Comparison of ENCODE assay signal across 22 cellular contexts in the genomic region with DNA sequence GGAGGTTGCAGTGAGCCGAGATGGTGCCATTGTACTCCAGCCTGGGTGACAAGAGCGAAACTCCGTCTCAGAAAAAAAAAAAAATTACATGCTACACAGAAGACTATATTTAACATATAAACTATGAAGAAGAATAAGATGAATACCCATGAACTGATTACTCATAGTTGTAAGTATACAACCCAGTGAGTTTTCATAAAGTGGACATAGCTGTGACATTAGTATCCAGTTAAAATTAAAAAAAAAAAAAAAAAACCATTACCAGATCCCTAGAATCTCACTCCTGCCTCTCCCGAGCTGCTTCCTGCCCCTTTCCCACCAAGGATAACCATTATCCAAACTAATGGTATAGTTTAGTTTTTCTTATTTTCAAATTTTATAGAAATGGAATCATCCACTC. TPM values are rescaled to one million over a fixed set of nuclear protein-coding genes. Genes with fewer than 3 reads are reported as not detected.
A peak's percentile ranks its signal among the peaks of the same experiment; 100 is the strongest.
DNase-seq lines count a peak whose midpoint lies in the region; ATAC-seq, FAIRE-seq and TF ChIP-seq lines count a peak whose summit lies in the region.
"Had no signal": no experiment of that assay in that cellular context is flagged by ENCODE, and none has a peak within 500 bp of the region (broad histone marks: within the 10 kb centered on the region; RNA-seq: fewer than 3 reads in every experiment).

No MANE protein-coding gene starts in this region.

- H4K91ac ChIP-seq in IMR-90 (ENCODE audit: insufficient read depth, low read depth, low read length): no peak overlapping the region

- H3K9me1 ChIP-seq in IMR-90 (ENCODE audit: insufficient read depth, low read length): peaks cover 20% of the 10 kb centered on the region

- H2BK120ac ChIP-seq in IMR-90 (ENCODE audit: low read depth, low read length): no peak overlapping the region

- 85 to 92% methylated on average over 4 of the region's 4 CpGs for WGBS in GM23248 (ENCODE audit: low coverage in 1 of 2, low lambda C conversion rate in 2 of 2, missing lambda C conversion rate in 2 of 2), 2 experiments
- WGBS in IMR-90 (ENCODE audit: extremely low coverage in 2 of 2, insufficient read length in 1 of 2), 2 experiments: no CpG with 5 or more reads among the region's 4 CpGs
- 94 to 98% methylated on average over 4 of the region's 4 CpGs for WGBS in aorta, 2 donors
- WGBS in thyroid gland, 2 donors: 93 to 98% methylated on average over 4 of the region's 4 CpGs

- ATAC-seq in IMR-90 (ENCODE audit: low read depth): peak; percentile 15; the same call in 1 of the 2 replicates
- ATAC-seq in aorta (ENCODE audit: low FRiP score): no peak
- ATAC-seq: GM23338, HCT116, HepG2 had no signal

- H2BK5ac ChIP-seq in IMR-90 (ENCODE audit: low read depth, low read length, poor library complexity, severe bottlenecking): no peak overlapping the region

- dilution Hi-C loops in IMR-90 (cut with HindIII; ENCODE audit: low sequenced_read_pairs, unreplicated experiment): no loop called here

- no peaks in the 10 kb centered on the region for H3K9me3 ChIP-seq in GM23248 (ENCODE audit: low read depth)
- H3K9me3 ChIP-seq in IMR-90 (ENCODE audit: control insufficient read depth, insufficient read depth, low read length): no peaks in the 10 kb centered on the region
- no peaks in the 10 kb centered on the region for H3K9me3 ChIP-seq in aorta (ENCODE audit: control insufficient read depth, low read length)
- no peaks in the 10 kb centered on the region for H3K9me3 ChIP-seq in thyroid gland
- H3K9me3 ChIP-seq: BE2C had no signal

- H3K79me2 ChIP-seq in GM23248 (ENCODE audit: insufficient read depth): peaks cover 70% of the 10 kb centered on the region

- H2AK9ac ChIP-seq in IMR-90 (replicated peaks; ENCODE audit: low read depth, low read length, poor library complexity): no peak overlapping the region

- DNase-seq in GM23248 (peak; percentile 47), IMR-90 (peak; percentile 72), dorsolateral prefrontal cortex (no peak), aorta (no peak), coronary artery (ENCODE audit: low spot score) (no peak), HTR-8/SVneo (ENCODE audit: insufficient read length, low spot score) (no peak), thyroid gland (no peak)
- DNase-seq: ACHN; BE2C; C1 segment of cervical spinal cord; CD4-positive, CD25-positive, alpha-beta regulatory T cell; CD8-positive, alpha-beta memory T cell; COR-L47; DMS 273 treated with DMSO at 0.1 percent for 48 hours; DMS53; GF-D8; KG1 had no signal

- H4K8ac ChIP-seq in IMR-90 (ENCODE audit: low read depth in 2 of 2, low read length in 2 of 2): no peak overlapping the region

- in situ Hi-C loops in GM23248 (cut with MboI) (no loop called here), IMR-90 (cut with MboI; ENCODE audit: low sequenced_read_pairs) (no loop called here)

- CTCF ChIA-PET in IMR-90 (lab: Yijun Ruan, JAX): interaction anchor here (0.5 kb wide), 1 partner anchor 10 kb away, joined by 5 read pairs; no protein-coding TSS in a partner anchor

- intact Hi-C loops in IMR-90 (cut with micrococcal nuclease) (no loop called here), dorsolateral prefrontal cortex (cut with DNase I) (loop anchor here in 1 of 2 donors (5.0 kb wide), 1 partner anchor 38 kb away; a partner anchor contains a TSS), aorta (cut with DNase I) (loop anchor here in 1 of 2 donors (2.0 kb wide), 1 partner anchor 33 kb away; no protein-coding TSS in a partner anchor), thyroid gland (cut with DNase I) (no loop called here)

- H3K27me3 ChIP-seq in GM23248 (replicated peaks; ENCODE audit: insufficient read depth) (no peaks in the 10 kb centered on the region), IMR-90 (ENCODE audit: control insufficient read depth, insufficient read depth, low read length) (no peaks in the 10 kb centered on the region), dorsolateral prefrontal cortex (no peaks in the 10 kb centered on the region), aorta (ENCODE audit: control insufficient read depth in 1 of 2, insufficient read depth in 2 of 2, low read length in 1 of 2) (no peaks in the 10 kb centered on the region), thyroid gland (no peaks in the 10 kb centered on the region)
- H3K27me3 ChIP-seq: BE2C had no signal

- no peak overlapping the region for H3K23ac ChIP-seq in IMR-90 (ENCODE audit: low read depth, low read length)

- no peak overlapping the region for H3K14ac ChIP-seq in IMR-90 (replicated peaks; ENCODE audit: low read depth, low read length)

- peaks cover 43% of the 10 kb centered on the region for H3F3A ChIP-seq in GM23248 (ENCODE audit: insufficient read depth)

- no peak for TF ChIP-seq RAD21 in IMR-90 (IDR thresholded peaks at IDR 0.05; ENCODE audit: low read length)

- H3K4ac ChIP-seq in IMR-90 (ENCODE audit: low read depth, low read length): no peak overlapping the region

- no peak overlapping the region for H2BK15ac ChIP-seq in IMR-90 (ENCODE audit: low read depth, low read length)

- H3K56ac ChIP-seq in IMR-90 (ENCODE audit: extremely low read depth, insufficient read depth, low read length): no peak overlapping the region

- no peak overlapping the region for H2BK20ac ChIP-seq in IMR-90 (ENCODE audit: low read depth, low read length)

- no peak overlapping the region for H3K27ac ChIP-seq in GM23248
- no peak overlapping the region for H3K27ac ChIP-seq in IMR-90 (ENCODE audit: insufficient read depth, low read length)
- peak overlapping the region in 33 of 59 donors; percentile 12 to 99 (median 91) for H3K27ac ChIP-seq in dorsolateral prefrontal cortex
- no peak overlapping the region for H3K27ac ChIP-seq in aorta (ENCODE audit: low read depth in 1 of 2, low read length in 2 of 2)
- H3K27ac ChIP-seq in coronary artery: no peak overlapping the region
- H3K27ac ChIP-seq in thyroid gland: no peak overlapping the region

- no TSS peak for BruUV-seq in IMR-90 (replicated peaks; lab: Mats Ljungman, UMichigan)

- H2AK5ac ChIP-seq in IMR-90 (ENCODE audit: low read depth, low read length): no peak overlapping the region

- peaks cover 9% of the 10 kb centered on the region; the same call in 1 of the 2 replicates for H4K20me1 ChIP-seq in GM23248 (ENCODE audit: insufficient read depth)
- H4K20me1 ChIP-seq in IMR-90 (ENCODE audit: insufficient read depth, low read length): peaks cover 19% of the 10 kb centered on the region

- no peak for TF ChIP-seq POLR2A in IMR-90 (IDR thresholded peaks at IDR 0.05; ENCODE audit: low read depth, low read length)
- TF ChIP-seq POLR2A in thyroid gland (IDR thresholded peaks at IDR 0.05): no peak

- no peak for TF ChIP-seq CTCF in IMR-90 (conservative IDR thresholded peaks at IDR 0.05; ENCODE audit: low read depth, low read length)
- no peak for TF ChIP-seq CTCF in dorsolateral prefrontal cortex (IDR thresholded peaks at IDR 0.05 in 54 of 56, conservative IDR thresholded peaks at IDR 0.05 in 2 of 56; ENCODE audit: low read depth in 1 of 56, partially characterized antibody in 56 of 56)
- TF ChIP-seq CTCF in coronary artery (IDR thresholded peaks at IDR 0.05): no peak
- no peak for TF ChIP-seq CTCF in thyroid gland (IDR thresholded peaks at IDR 0.05)

- no peak overlapping the region for H3K4me2 ChIP-seq in GM23248 (ENCODE audit: unreplicated experiment)
- H3K4me2 ChIP-seq in IMR-90 (ENCODE audit: low read depth, low read length): no peak overlapping the region
- H3K4me2 ChIP-seq: GM23338 had no signal

- no peak overlapping the region for H3K18ac ChIP-seq in IMR-90 (ENCODE audit: low read depth, low read length)

- no peak overlapping the region for H2AFZ ChIP-seq in GM23248
- no peak overlapping the region for H2AFZ ChIP-seq in IMR-90 (replicated peaks; ENCODE audit: low read length, poor library complexity)
- H2AFZ ChIP-seq: GM23338 had no signal

- peaks cover 33 to 71% of the 10 kb centered on the region in 2 experiments; a peak in 3 of 4 replicates for H3K79me1 ChIP-seq in IMR-90 (ENCODE audit: low read depth in 1 of 2, low read length in 2 of 2)

- FAIRE-seq in HTR-8/SVneo (lab: Jason Lieb, UNC): no peak
- FAIRE-seq: A204.1, H54, HepG2 had no signal

- H3K9me2 ChIP-seq in GM23248 (ENCODE audit: insufficient read depth): no peaks in the 10 kb centered on the region

- peaks cover 52% of the 10 kb centered on the region for H3K4me1 ChIP-seq in GM23248 (ENCODE audit: insufficient read depth)
- H3K4me1 ChIP-seq in IMR-90 (ENCODE audit: control insufficient read depth, insufficient read depth, low read length): peaks cover 18% of the 10 kb centered on the region
- peaks cover 2 to 5% of the 10 kb centered on the region in 2 donors for H3K4me1 ChIP-seq in aorta (ENCODE audit: control insufficient read depth in 1 of 2, insufficient read depth in 2 of 2, low read length in 2 of 2)
- H3K4me1 ChIP-seq in thyroid gland: peaks cover 0 to 29% of the 10 kb centered on the region in 2 donors
- H3K4me1 ChIP-seq: BE2C had no signal

- H4K5ac ChIP-seq in IMR-90 (ENCODE audit: low read depth, low read length): no peak overlapping the region

- H3K9ac ChIP-seq in GM23248 (no peak overlapping the region), IMR-90 (ENCODE audit: low read depth, low read length) (no peak overlapping the region)

- H3K4me3 ChIP-seq in GM23248: no peak overlapping the region
- no peak overlapping the region for H3K4me3 ChIP-seq in IMR-90 (ENCODE audit: insufficient read depth, low read depth, low read length)
- no peak overlapping the region for H3K4me3 ChIP-seq in dorsolateral prefrontal cortex
- H3K4me3 ChIP-seq in aorta (ENCODE audit: low read length in 2 of 2): no peak overlapping the region
- no peak overlapping the region for H3K4me3 ChIP-seq in coronary artery
- no peak overlapping the region for H3K4me3 ChIP-seq in thyroid gland (replicated peaks in 1 of 3)
- H3K4me3 ChIP-seq: GM23338 had no signal

- POLR2A ChIA-PET in IMR-90 (lab: Charles Lee; ENCODE audit: unreplicated experiment): no interaction called here

- H3K36me3 ChIP-seq in GM23248 (ENCODE audit: low read depth) (no peaks in the 10 kb centered on the region), IMR-90 (ENCODE audit: control insufficient read depth, insufficient read depth, low read length) (peaks cover 2% of the 10 kb centered on the region; the same call in 1 of the 2 replicates), aorta (ENCODE audit: control insufficient read depth in 1 of 2, insufficient read depth in 2 of 2, low read length in 1 of 2) (no peaks in the 10 kb centered on the region), thyroid gland (no peaks in the 10 kb centered on the region)
- H3K36me3 ChIP-seq: BE2C had no signal

TF ChIP-seq in IMR-90, 13 proteins besides CTCF, POLR2A, EP300 and RAD21 (continues in another document):
- TF ChIP-seq SMC3 (IDR thresholded peaks at IDR 0.05; ENCODE audit: low read depth, low read length): no peak
- TF ChIP-seq CEBPB (IDR thresholded peaks at IDR 0.05; ENCODE audit: low read depth, low read length): no peak

RNA-seq across cellular contexts. Expression of a gene that starts 37.4 kb away (rescaled TPM):
- 27.6 and 29.3 TPM in 2 replicates for total RNA-seq in GM23248 (2014; rRNA removed; shearing (Covaris generic))
- polyA plus RNA-seq in GM23248 (2016; fragmentation: Nextera tagmentation; extraction: Ambion mirVana): 14.3 and 15.8 TPM in 2 replicates
- total RNA-seq in IMR-90 (2012; rRNA removed): 39.3 and 41.9 TPM in 2 replicates
- 24.6 and 26.5 TPM in 2 replicates for polyA plus RNA-seq in IMR-90 (2012; rRNA removed)
- polyA plus RNA-seq in IMR-90 (2012; cell fraction: cytosol; rRNA removed): 13.6 and 17.6 TPM in 2 replicates
- polyA plus RNA-seq in IMR-90 (2012; cell fraction: nucleus; rRNA removed; ENCODE audit: low replicate concordance): 28.2 and 61.0 TPM in 2 replicates
- 100 to 1,000 TPM in 1 of 120 experiments, 10 to 100 TPM in 119; 59.0 to 105 (median 78.4) TPM for total RNA-seq in dorsolateral prefrontal cortex
- 10 to 100 TPM; 46.9 to 54.8 TPM for total RNA-seq in aorta
- polyA plus RNA-seq in aorta: 10 to 100 TPM; 11.6 to 29.9 TPM
- 10 to 100 TPM; 64.0 to 89.0 (median 71.0) TPM for total RNA-seq in thyroid gland

Comparison
In these comparisons a context has a peak if more than half of its experiments do, and no peak if none do; other contexts are left out.
1. DNase-seq: peak in GM23248 (single experiment) and IMR-90 (single experiment); none in dorsolateral prefrontal cortex (0 of 10), aorta (0 of 2), coronary artery (single experiment), HTR-8/SVneo (single experiment) and thyroid gland (0 of 2).
2. H3K27ac ChIP-seq: peak in dorsolateral prefrontal cortex (33 of 59); none in GM23248 (single experiment), IMR-90 (single experiment), aorta (0 of 2), coronary artery (0 of 2) and thyroid gland (0 of 3).